Comparison of ENCODE assay signal across 18 cellular contexts in genomic region chr1:4673494-4673893, GRCh38. TPM values are rescaled to one million over a fixed set of nuclear protein-coding genes. Genes with fewer than 3 reads are reported as not detected.
DNase-seq lines count a peak whose midpoint lies in the region; ATAC-seq, FAIRE-seq and TF ChIP-seq lines count a peak whose summit lies in the region.
"Had no signal": no experiment of that assay in that cellular context is flagged by ENCODE, and none has a peak within 500 bp of the region (broad histone marks: within the 10 kb centered on the region; RNA-seq: fewer than 3 reads in every experiment).

No MANE protein-coding gene starts in this region.

- peaks cover 1 to 7% of the 10 kb centered on the region in 2 experiments; a peak in 2 of 5 replicates for H3K27me3 ChIP-seq in HepG2 (ENCODE audit: control insufficient read depth in 1 of 2, insufficient read depth in 2 of 2, low read length in 2 of 2)
- H3K27me3 ChIP-seq: SJSA1 had no signal

- no peak overlapping the region for H3K4me2 ChIP-seq in HepG2 (ENCODE audit: low read depth, low read length)

- DNase-seq in RPMI7951 (ENCODE audit: low read depth), result peak; percentile 35
- no peak for DNase-seq in epithelial cell of proximal tubule (ENCODE audit: low read depth)
- no peak for DNase-seq in HepG2 (ENCODE audit: low spot score)
- DNase-seq in substantia nigra (lab: John Stamatoyannopoulos, UW), result peak in 24 of 49 donors; percentile 10 to 61 (median 26)
- DNase-seq in activated T-cell treated with anti-CD3 and anti-CD28 coated beads, Interleukin-2, amount 50 U/mL, for 72 hours, result no peak
- DNase-seq: DMS79 treated with DMSO at 0.1 percent for 48 hours, H7, NCI-H1048, NCI-H1436, NCI-H1930, NCI-H226, NCI-H524, NCI-H82 had no signal

- peaks cover 10% of the 10 kb centered on the region for H3K27me3 Mint-ChIP-seq in activated T-helper 17 cell treated with anti-CD3 and anti-CD28 coated beads, Interleukin-2, amount 50 U/mL, for 72 hours
- no peaks in the 10 kb centered on the region for H3K27me3 Mint-ChIP-seq in activated T-cell treated with anti-CD3 and anti-CD28 coated beads, Interleukin-2, amount 50 U/mL, for 72 hours (ENCODE audit: low read depth)

- no peaks in the 10 kb centered on the region for H3K79me2 ChIP-seq in HepG2 (ENCODE audit: insufficient read depth, low read length)

- 27% methylated on average over 9 of the region's 9 CpGs for WGBS in HepG2 (ENCODE audit: low lambda C conversion rate)

- H4K20me1 ChIP-seq in HepG2 (ENCODE audit: insufficient read depth, low read length), result no peaks in the 10 kb centered on the region

- no peak for FAIRE-seq in HepG2 (lab: Jason Lieb, UNC)

- H3K4me3 ChIP-seq in epithelial cell of proximal tubule (ENCODE audit: low read depth, low read length) (no peak overlapping the region), HepG2 (replicated peaks in 1 of 3; ENCODE audit: insufficient read depth in 1 of 3, low read depth in 2 of 3, low read length in 3 of 3) (no peak overlapping the region)
- H3K4me3 ChIP-seq: SJSA1 had no signal

- no peak for TF ChIP-seq RAD21 in HepG2 (CRISPR knock-in tag; IDR thresholded peaks at IDR 0.05)

- H3K27ac Mint-ChIP-seq in activated T-helper 17 cell treated with anti-CD3 and anti-CD28 coated beads, Interleukin-2, amount 50 U/mL, for 72 hours, result no peak overlapping the region
- no peak overlapping the region for H3K27ac Mint-ChIP-seq in activated T-cell treated with anti-CD3 and anti-CD28 coated beads, Interleukin-2, amount 50 U/mL, for 72 hours

- in situ Hi-C loops in HepG2 (cut with HindIII; ENCODE audit: extremely low pct_ligation_motif_present, low pct_unique_long_range_greater_than_20kb), result no loop called here

- peaks cover 15% of the 10 kb centered on the region; the same call in 1 of the 2 replicates for H3K4me1 ChIP-seq in HepG2 (ENCODE audit: insufficient read depth, low read length)
- H3K4me1 ChIP-seq: SJSA1 had no signal

- no peak overlapping the region for H2AFZ ChIP-seq in HepG2 (ENCODE audit: low read length)

- TF ChIP-seq CTCF in epithelial cell of proximal tubule (conservative IDR thresholded peaks at IDR 0.05; ENCODE audit: low read depth, low read length) (peak; percentile 17), HepG2 (CRISPR knock-in tag; IDR thresholded peaks at IDR 0.05) (no peak)

- TF ChIP-seq EP300 in HepG2 (IDR thresholded peaks at IDR 0.05; ENCODE audit: low read depth in 2 of 2, low read length in 2 of 2) (no peak), HepG2 (CRISPR knock-in tag; IDR thresholded peaks at IDR 0.05; ENCODE audit: borderline replicate concordance) (no peak)

- H3K36me3 ChIP-seq in HepG2 (replicated peaks in 1 of 2; ENCODE audit: control insufficient read depth in 1 of 2, insufficient read depth in 2 of 2, low read length in 2 of 2), result no peaks in the 10 kb centered on the region
- H3K36me3 ChIP-seq: SJSA1 had no signal

- no peak overlapping the region for H3K4me3 Mint-ChIP-seq in activated T-helper 17 cell treated with anti-CD3 and anti-CD28 coated beads, Interleukin-2, amount 50 U/mL, for 72 hours
- H3K4me3 Mint-ChIP-seq in activated T-cell treated with anti-CD3 and anti-CD28 coated beads, Interleukin-2, amount 50 U/mL, for 72 hours, result no peak overlapping the region

- POLR2A ChIA-PET in HepG2 (lab: Yijun Ruan, JAX), result no interaction called here

- no peaks in the 10 kb centered on the region; the same call in 1 of the 2 replicates for H3K9me3 ChIP-seq in HepG2 (ENCODE audit: low read length)

- CTCF ChIA-PET in HepG2 (lab: Yijun Ruan, JAX; ENCODE audit: low intra/inter-chr PET ratio, low total read pairs), result no interaction called here

- intact Hi-C loops in HepG2 (cut with micrococcal nuclease; ENCODE audit: unreplicated experiment), result no loop called here

- no peaks in the 10 kb centered on the region for H3K4me1 Mint-ChIP-seq in activated T-helper 17 cell treated with anti-CD3 and anti-CD28 coated beads, Interleukin-2, amount 50 U/mL, for 72 hours
- H3K4me1 Mint-ChIP-seq in activated T-cell treated with anti-CD3 and anti-CD28 coated beads, Interleukin-2, amount 50 U/mL, for 72 hours (ENCODE audit: low read depth), result no peaks in the 10 kb centered on the region

- H3K9me3 Mint-ChIP-seq in activated T-helper 17 cell treated with anti-CD3 and anti-CD28 coated beads, Interleukin-2, amount 50 U/mL, for 72 hours, result peaks cover under 1% of the 10 kb centered on the region
- peaks cover 0 to 2% of the 10 kb centered on the region in 2 donors for H3K9me3 Mint-ChIP-seq in activated T-cell treated with anti-CD3 and anti-CD28 coated beads, Interleukin-2, amount 50 U/mL, for 72 hours

- BruUV-seq in HepG2 (replicated peaks; lab: Mats Ljungman, UMichigan), result no TSS peak

- no peak overlapping the region for H3K27ac ChIP-seq in HepG2 (ENCODE audit: extremely low read length, insufficient read depth, low read length)
- H3K27ac ChIP-seq in substantia nigra (ENCODE audit: low read depth, low read length, poor library complexity, severe bottlenecking), result peak overlapping the region; percentile 77
- H3K27ac ChIP-seq: C4-2B, SJSA1 had no signal

- ATAC-seq in HepG2 (peak; percentile 61), GM19397 (IDR thresholded peaks at IDR 0.05; ENCODE audit: unreplicated experiment) (no peak)
- ATAC-seq in activated T-helper 17 cell treated with anti-CD3 and anti-CD28 coated beads, Interleukin-2, amount 50 U/mL, for 72 hours (replicated peaks), result no peak
- no peak for ATAC-seq in activated T-cell treated with anti-CD3 and anti-CD28 coated beads, Interleukin-2, amount 50 U/mL, for 72 hours (replicated peaks in 1 of 2)

- H3K9ac ChIP-seq in HepG2 (ENCODE audit: insufficient read depth, low read depth, low read length), result no peak overlapping the region

- H3K36me3 Mint-ChIP-seq in activated T-helper 17 cell treated with anti-CD3 and anti-CD28 coated beads, Interleukin-2, amount 50 U/mL, for 72 hours (ENCODE audit: low read depth), result no peaks in the 10 kb centered on the region
- H3K36me3 Mint-ChIP-seq in activated T-cell treated with anti-CD3 and anti-CD28 coated beads, Interleukin-2, amount 50 U/mL, for 72 hours (ENCODE audit: insufficient read depth in 2 of 2), result no peaks in the 10 kb centered on the region

- no peak for TF ChIP-seq POLR2A in HepG2 (IDR thresholded peaks at IDR 0.05; ENCODE audit: insufficient read depth in 1 of 2, low read depth in 2 of 2, low read length in 2 of 2)

TF ChIP-seq in HepG2, 621 proteins besides CTCF, POLR2A, EP300 and RAD21 (continues in another document):
- no peak for TF ChIP-seq ZMYM2 (CRISPR knock-in tag; IDR thresholded peaks at IDR 0.05)
- no peak for TF ChIP-seq TEAD2 (CRISPR knock-in tag; IDR thresholded peaks at IDR 0.05)
- no peak for TF ChIP-seq ZSCAN9 (CRISPR knock-in tag; IDR thresholded peaks at IDR 0.05; ENCODE audit: borderline replicate concordance)
- no peak for TF ChIP-seq ZNF44 (CRISPR knock-in tag; IDR thresholded peaks at IDR 0.05)
- TF ChIP-seq ZNF251 (CRISPR knock-in tag; IDR thresholded peaks at IDR 0.05), result no peak
- no peak for TF ChIP-seq RFXANK (CRISPR knock-in tag; IDR thresholded peaks at IDR 0.05)
- no peak for TF ChIP-seq ZNF558 (CRISPR knock-in tag; IDR thresholded peaks at IDR 0.05; ENCODE audit: borderline replicate concordance)
- no peak for TF ChIP-seq SMAD9 (CRISPR knock-in tag; IDR thresholded peaks at IDR 0.05)
- no peak for TF ChIP-seq GFI1 (CRISPR knock-in tag; IDR thresholded peaks at IDR 0.05; ENCODE audit: borderline replicate concordance)
- TF ChIP-seq NCOA1 (CRISPR knock-in tag; IDR thresholded peaks at IDR 0.05), result no peak
- TF ChIP-seq POGZ (CRISPR knock-in tag; IDR thresholded peaks at IDR 0.05), result no peak
- TF ChIP-seq MTA3 (CRISPR knock-in tag; IDR thresholded peaks at IDR 0.05), result no peak
- TF ChIP-seq FOXC1 (CRISPR knock-in tag; IDR thresholded peaks at IDR 0.05; ENCODE audit: borderline replicate concordance), result no peak

RNA-seq across cellular contexts. Expression of gene AJAP1, which starts 19.1 kb away (rescaled TPM):
- 2.2 TPM in 2 replicates for total RNA-seq in RPMI7951 (2014; rRNA removed; shearing (Covaris generic))
- total RNA-seq in epithelial cell of proximal tubule, result 0.17 and 2.4 TPM in 2 replicates
- not detected in 2 replicates for total RNA-seq in HepG2 (2016; rRNA removed; fragmentation: Illumina TruSeq; extraction: Trizol)
- not detected in 2 replicates for total RNA-seq in HepG2 (2016; cell fraction: cytosol; rRNA removed; fragmentation: Illumina TruSeq; extraction: Trizol; ENCODE audit: low read depth)
- total RNA-seq in HepG2 (2016; cell fraction: insoluble cytoplasmic fraction; rRNA removed; fragmentation: Illumina TruSeq; extraction: Trizol), result not detected in 2 replicates
- not detected in 2 replicates for total RNA-seq in HepG2 (2016; cell fraction: membrane; rRNA removed; fragmentation: Illumina TruSeq; extraction: Trizol)
- total RNA-seq in HepG2 (2016; cell fraction: nucleus; rRNA removed; fragmentation: Illumina TruSeq; extraction: Trizol), result not detected in 2 replicates
- polyA plus RNA-seq in HepG2 (2011; rRNA removed), result not detected in 2 replicates
- not detected in 2 replicates for polyA plus RNA-seq in HepG2 (2011; cell fraction: cytosol; rRNA removed)
- not detected in 2 replicates for polyA plus RNA-seq in HepG2 (2011; cell fraction: nucleus; rRNA removed)
- polyA plus RNA-seq in HepG2 (2012), result not detected in 2 replicates
- not detected in 2 replicates for polyA plus RNA-seq in HepG2 (2016; cell fraction: cytosol; fragmentation: Illumina TruSeq; extraction: Trizol; ENCODE audit: low read depth)
- polyA plus RNA-seq in HepG2 (2016; cell fraction: insoluble cytoplasmic fraction; fragmentation: Illumina TruSeq; extraction: Trizol; ENCODE audit: low read depth), result not detected in 2 replicates
- polyA plus RNA-seq in HepG2 (2016; cell fraction: membrane; fragmentation: Illumina TruSeq; extraction: Trizol; ENCODE audit: low read depth), result not detected in 2 replicates
- polyA plus RNA-seq in HepG2 (2016; cell fraction: nucleus; fragmentation: Illumina TruSeq; extraction: Trizol; ENCODE audit: insufficient read depth, low read depth), result not detected in 2 replicates
- polyA minus RNA-seq in HepG2 (2011; rRNA and poly(A)+ RNA removed; ENCODE audit: low replicate concordance), result not detected in 2 replicates
- polyA minus RNA-seq in HepG2 (2011; cell fraction: cytosol; rRNA and poly(A)+ RNA removed), result not detected in 2 replicates
- not detected in 2 replicates for polyA minus RNA-seq in HepG2 (2011; cell fraction: nucleus; rRNA and poly(A)+ RNA removed)
- not detected for total RNA-seq in activated T-helper 17 cell treated with anti-CD3 and anti-CD28 coated beads, Interleukin-2, amount 50 U/mL, for 72 hours
- under 1 TPM; 0.05 to 0.46 TPM for total RNA-seq in activated T-cell treated with anti-CD3 and anti-CD28 coated beads, Interleukin-2, amount 50 U/mL, for 72 hours
- total RNA-seq: MCF 10A, SJSA1 had no signal
